In the genomic region with DNA sequence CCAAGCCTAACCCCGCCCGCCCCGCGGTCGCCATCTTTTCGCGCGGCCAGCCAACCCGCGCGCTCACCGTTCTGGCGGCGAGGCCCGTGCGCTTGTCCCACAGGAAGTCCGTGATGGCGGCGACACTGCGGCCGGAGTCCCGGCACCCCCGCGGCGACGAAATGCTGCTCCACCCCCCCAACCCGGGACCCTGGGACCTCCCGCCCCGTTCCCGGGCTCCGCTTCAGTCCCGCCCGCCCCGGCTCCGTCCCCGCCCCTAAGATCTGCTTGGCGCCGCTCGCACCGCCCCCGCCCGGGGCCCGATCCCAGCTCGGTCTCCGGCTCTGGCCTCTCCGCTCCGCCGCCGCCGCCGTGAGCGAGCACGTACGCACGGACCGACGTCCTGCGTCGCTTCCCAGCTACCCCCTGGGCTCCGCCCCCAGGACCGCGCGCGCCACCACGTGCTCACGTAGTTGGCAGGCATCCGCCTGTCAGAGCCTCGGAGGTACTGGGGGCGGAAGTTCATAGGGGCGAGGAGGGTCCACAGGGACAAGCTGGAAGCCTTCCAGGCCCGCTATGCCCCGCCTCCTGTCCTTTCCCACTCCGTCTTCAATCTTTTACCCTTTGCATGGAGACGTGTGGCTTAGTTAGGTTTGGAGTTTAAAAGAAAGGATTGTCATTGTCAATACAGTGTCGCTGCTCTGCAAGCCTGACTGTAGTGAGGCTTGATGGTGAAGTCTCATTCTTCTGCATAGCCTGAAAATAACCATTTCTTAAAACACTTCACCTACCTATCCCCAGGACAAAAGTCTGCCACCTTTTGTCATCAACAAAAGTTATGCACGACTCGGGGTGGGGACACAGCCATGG, we compare ENCODE assay signal across 8 cellular contexts. TPM values are rescaled to one million over a fixed set of nuclear protein-coding genes. Genes with fewer than 3 reads are reported as not detected.
DNase-seq lines count a peak whose midpoint lies in the region; ATAC-seq and TF ChIP-seq lines count a peak whose summit lies in the region.

A gene (minus strand): TSS at position 371 of the 849 bp plus-strand sequence. CDS start 2,527 bp downstream, outside the sequence.

- H3K36me3 Mint-ChIP-seq in CD14-positive monocyte: peaks cover 26 to 30% of the 10 kb centered on the region in 2 donors

- H3K4me3 Mint-ChIP-seq in CD14-positive monocyte: peak within 1 kb of the TSS; percentile 90 to 93

- peaks cover 2 to 8% (median 7%) of the 10 kb centered on the region in 3 donors for H3K27me3 Mint-ChIP-seq in CD14-positive monocyte (ENCODE audit: low read depth in 3 of 3)

- under 1% methylated on average over 77 of the region's 77 CpGs for WGBS in liver

- H3K36me3 ChIP-seq in liver (ENCODE audit: control insufficient read depth in 4 of 4, insufficient read depth in 3 of 4, low read depth in 1 of 4, low read length in 3 of 4): peaks cover 12 to 20% (median 20%) of the 10 kb centered on the region in 4 donors

- TF ChIP-seq RAD21 in liver (IDR thresholded peaks at IDR 0.05): peak; percentile 22 to 49

- peaks cover 28% of the 10 kb centered on the region for H3K4me1 Mint-ChIP-seq in CD14-positive monocyte

- intact Hi-C loops in CD14-positive monocyte (cut with micrococcal nuclease): no loop called here

- peak within 1 kb of the TSS; percentile 80 to 92 for H3K27ac ChIP-seq in liver (ENCODE audit: low read depth in 1 of 2, low read length in 2 of 2)

- H3K4me1 ChIP-seq in liver (ENCODE audit: control insufficient read depth in 4 of 4, insufficient read depth in 4 of 4, low read length in 3 of 4): peaks cover 8 to 35% (median 26%) of the 10 kb centered on the region in 4 donors

- no peaks in the 10 kb centered on the region for H3K9me3 Mint-ChIP-seq in CD14-positive monocyte

- peak within 1 kb of the TSS; percentile 88 to 95 (median 91) for H3K27ac Mint-ChIP-seq in CD14-positive monocyte

- no peak for TF ChIP-seq CTCF in CD14-positive monocyte (IDR thresholded peaks at IDR 0.05)
- TF ChIP-seq CTCF in liver (IDR thresholded peaks at IDR 0.05; ENCODE audit: low read depth, low read length, missing input control): no peak

- H3K9me3 ChIP-seq in liver (ENCODE audit: control insufficient read depth in 4 of 4, low read length in 3 of 4): no peaks in the 10 kb centered on the region

- peak within 1 kb of the TSS; percentile 56 to 77 for H3K9ac ChIP-seq in liver (ENCODE audit: low read depth in 1 of 2, low read length in 2 of 2)

- DNase-seq in CD14-positive monocyte (ENCODE audit: low spot score): peak; percentile 91
- peak; percentile 95 for DNase-seq in HK-2 (ENCODE audit: unreplicated experiment)
- peak; percentile 98 for DNase-seq in NCI-H82 treated with DMSO at 0.1 percent for 48 hours (lab: John Stamatoyannopoulos, UW; ENCODE audit: unreplicated experiment)
- DNase-seq in activated CD4-positive, alpha-beta T cell treated with anti-CD3 and anti-CD28 coated beads, Interleukin-2, amount 50 U/mL, for 48 hours: peak; percentile 97 to 98
- peak; percentile 97 for DNase-seq in dermis blood vessel endothelial cell
- DNase-seq in stimulated activated CD4-positive, alpha-beta T cell treated with anti-CD3 and anti-CD28 coated beads, Interleukin-4, amount 100 ng/mL, for 24 hours: peak; percentile 96

- H3K4me3 ChIP-seq in liver (ENCODE audit: low read depth in 1 of 3, low read length in 3 of 3): peak within 1 kb of the TSS; percentile 89 to 97 (median 90)

- no peaks in the 10 kb centered on the region for H3K27me3 ChIP-seq in liver (ENCODE audit: control insufficient read depth in 4 of 4, insufficient read depth in 4 of 4, low read length in 3 of 4)

- peak; percentile 68 for ATAC-seq in GM19438 (IDR thresholded peaks at IDR 0.05; ENCODE audit: low read depth, unreplicated experiment)

TF ChIP-seq in liver, 16 proteins besides CTCF, POLR2A, EP300 and RAD21:
- TF ChIP-seq, protein P1, sequence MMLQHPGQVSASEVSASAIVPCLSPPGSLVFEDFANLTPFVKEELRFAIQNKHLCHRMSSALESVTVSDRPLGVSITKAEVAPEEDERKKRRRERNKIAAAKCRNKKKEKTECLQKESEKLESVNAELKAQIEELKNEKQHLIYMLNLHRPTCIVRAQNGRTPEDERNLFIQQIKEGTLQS (IDR thresholded peaks at IDR 0.05): no peak
- no peak for TF ChIP-seq FOXA2 (IDR thresholded peaks at IDR 0.05)
- TF ChIP-seq SP1 (IDR thresholded peaks at IDR 0.05): peak; percentile 82
- peak; percentile 4 for TF ChIP-seq FOXA1 (IDR thresholded peaks at IDR 0.05)
- TF ChIP-seq RXRA (IDR thresholded peaks at IDR 0.05): peak; percentile 74 to 85
- peak in 1 of 2 donors; percentile 88 for TF ChIP-seq EGR1 (IDR thresholded peaks at IDR 0.05; ENCODE audit: low read depth in 2 of 2)
- no peak for TF ChIP-seq TAF1 (conservative IDR thresholded peaks at IDR 0.05)
- no peak for TF ChIP-seq JUND (IDR thresholded peaks at IDR 0.05)
- TF ChIP-seq GABPA (IDR thresholded peaks at IDR 0.05 in 1 of 2, conservative IDR thresholded peaks at IDR 0.05 in 1 of 2): peak in 1 of 2 donors; percentile 77
- TF ChIP-seq NR2F2 (IDR thresholded peaks at IDR 0.05): peak; percentile 78
- peak; percentile 66 to 73 for TF ChIP-seq HNF4A (conservative IDR thresholded peaks at IDR 0.05)
- TF ChIP-seq, protein P2, sequence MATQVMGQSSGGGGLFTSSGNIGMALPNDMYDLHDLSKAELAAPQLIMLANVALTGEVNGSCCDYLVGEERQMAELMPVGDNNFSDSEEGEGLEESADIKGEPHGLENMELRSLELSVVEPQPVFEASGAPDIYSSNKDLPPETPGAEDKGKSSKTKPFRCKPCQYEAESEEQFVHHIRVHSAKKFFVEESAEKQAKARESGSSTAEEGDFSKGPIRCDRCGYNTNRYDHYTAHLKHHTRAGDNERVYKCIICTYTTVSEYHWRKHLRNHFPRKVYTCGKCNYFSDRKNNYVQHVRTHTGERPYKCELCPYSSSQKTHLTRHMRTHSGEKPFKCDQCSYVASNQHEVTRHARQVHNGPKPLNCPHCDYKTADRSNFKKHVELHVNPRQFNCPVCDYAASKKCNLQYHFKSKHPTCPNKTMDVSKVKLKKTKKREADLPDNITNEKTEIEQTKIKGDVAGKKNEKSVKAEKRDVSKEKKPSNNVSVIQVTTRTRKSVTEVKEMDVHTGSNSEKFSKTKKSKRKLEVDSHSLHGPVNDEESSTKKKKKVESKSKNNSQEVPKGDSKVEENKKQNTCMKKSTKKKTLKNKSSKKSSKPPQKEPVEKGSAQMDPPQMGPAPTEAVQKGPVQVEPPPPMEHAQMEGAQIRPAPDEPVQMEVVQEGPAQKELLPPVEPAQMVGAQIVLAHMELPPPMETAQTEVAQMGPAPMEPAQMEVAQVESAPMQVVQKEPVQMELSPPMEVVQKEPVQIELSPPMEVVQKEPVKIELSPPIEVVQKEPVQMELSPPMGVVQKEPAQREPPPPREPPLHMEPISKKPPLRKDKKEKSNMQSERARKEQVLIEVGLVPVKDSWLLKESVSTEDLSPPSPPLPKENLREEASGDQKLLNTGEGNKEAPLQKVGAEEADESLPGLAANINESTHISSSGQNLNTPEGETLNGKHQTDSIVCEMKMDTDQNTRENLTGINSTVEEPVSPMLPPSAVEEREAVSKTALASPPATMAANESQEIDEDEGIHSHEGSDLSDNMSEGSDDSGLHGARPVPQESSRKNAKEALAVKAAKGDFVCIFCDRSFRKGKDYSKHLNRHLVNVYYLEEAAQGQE (IDR thresholded peaks at IDR 0.05): peak; percentile 70
- TF ChIP-seq, protein P3, sequence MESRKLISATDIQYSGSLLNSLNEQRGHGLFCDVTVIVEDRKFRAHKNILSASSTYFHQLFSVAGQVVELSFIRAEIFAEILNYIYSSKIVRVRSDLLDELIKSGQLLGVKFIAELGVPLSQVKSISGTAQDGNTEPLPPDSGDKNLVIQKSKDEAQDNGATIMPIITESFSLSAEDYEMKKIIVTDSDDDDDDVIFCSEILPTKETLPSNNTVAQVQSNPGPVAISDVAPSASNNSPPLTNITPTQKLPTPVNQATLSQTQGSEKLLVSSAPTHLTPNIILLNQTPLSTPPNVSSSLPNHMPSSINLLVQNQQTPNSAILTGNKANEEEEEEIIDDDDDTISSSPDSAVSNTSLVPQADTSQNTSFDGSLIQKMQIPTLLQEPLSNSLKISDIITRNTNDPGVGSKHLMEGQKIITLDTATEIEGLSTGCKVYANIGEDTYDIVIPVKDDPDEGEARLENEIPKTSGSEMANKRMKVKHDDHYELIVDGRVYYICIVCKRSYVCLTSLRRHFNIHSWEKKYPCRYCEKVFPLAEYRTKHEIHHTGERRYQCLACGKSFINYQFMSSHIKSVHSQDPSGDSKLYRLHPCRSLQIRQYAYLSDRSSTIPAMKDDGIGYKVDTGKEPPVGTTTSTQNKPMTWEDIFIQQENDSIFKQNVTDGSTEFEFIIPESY (IDR thresholded peaks at IDR 0.05): peak; percentile 38
- TF ChIP-seq, protein P4, sequence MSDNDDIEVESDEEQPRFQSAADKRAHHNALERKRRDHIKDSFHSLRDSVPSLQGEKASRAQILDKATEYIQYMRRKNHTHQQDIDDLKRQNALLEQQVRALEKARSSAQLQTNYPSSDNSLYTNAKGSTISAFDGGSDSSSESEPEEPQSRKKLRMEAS (IDR thresholded peaks at IDR 0.05): peak; percentile 81
- peak; percentile 71 for TF ChIP-seq YY1 (IDR thresholded peaks at IDR 0.05)
- no peak for TF ChIP-seq HNF4G (IDR thresholded peaks at IDR 0.05)
TF ChIP-seq in liver: peak in this region for 11.

RNA-seq across cellular contexts. Expression of the gene that starts here (rescaled TPM):
- 1 to 10 TPM; 7.3 to 9.6 TPM for polyA plus RNA-seq in CD14-positive monocyte
- total RNA-seq in dermis blood vessel endothelial cell: 24.5 and 35.9 TPM in 2 replicates
- 10 to 100 TPM; 16.5 to 28.2 TPM for total RNA-seq in liver
- polyA plus RNA-seq in liver: 10 to 100 TPM in 1 of 2 donors, 1 to 10 TPM in 1; 8.3 to 13.2 TPM

Comparison
In these comparisons a context has a peak if more than half of its experiments do, and no peak if none do; other contexts are left out.
1. Peak in every context shown above with its lines: DNase-seq, ATAC-seq, H3K4me3 ChIP-seq and H3K27ac ChIP-seq.